In the genomic region with DNA sequence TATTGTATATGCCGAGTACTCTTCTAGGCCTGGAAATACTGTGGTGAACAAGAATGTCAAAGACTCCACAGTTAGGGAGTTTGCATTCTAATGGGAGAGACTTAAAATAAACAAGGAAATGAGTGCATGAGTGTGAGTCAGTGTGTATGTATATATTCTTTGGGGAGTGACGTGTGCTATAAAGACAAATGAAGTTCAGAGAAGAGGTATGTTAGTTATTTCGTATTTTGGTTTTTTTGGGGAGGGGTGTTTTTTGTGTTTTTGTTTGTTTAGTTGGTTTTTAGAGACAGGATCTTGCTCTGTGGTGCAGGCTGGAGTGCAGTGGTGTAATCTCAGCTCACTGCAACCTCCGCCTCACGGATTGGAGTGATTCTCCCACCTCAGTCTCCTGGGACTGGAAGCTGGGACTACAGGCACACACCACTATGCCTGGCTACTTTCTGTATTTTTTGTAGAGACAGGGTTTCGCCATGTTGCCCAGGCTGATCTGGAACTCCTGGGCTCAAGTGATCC, we compare ENCODE assay signal across 8 cellular contexts.
DNase-seq lines count a peak whose midpoint lies in the region; ATAC-seq and TF ChIP-seq lines count a peak whose summit lies in the region.
"Had no signal": no experiment of that assay in that cellular context is flagged by ENCODE, and none has a peak within 500 bp of the region (broad histone marks: within the 10 kb centered on the region; RNA-seq: fewer than 3 reads in every experiment).

No MANE protein-coding gene starts in this region.

- no peaks in the 10 kb centered on the region for H3K9me3 Mint-ChIP-seq in activated CD8-positive, alpha-beta memory T cell treated with anti-CD3 and anti-CD28 coated beads, Interleukin-2, amount 10 ng/mL, durations not matched to agents 7 days and 5 days (ENCODE audit: low read depth)

- CTCF ChIA-PET in activated CD8-positive, alpha-beta memory T cell treated with anti-CD3 and anti-CD28 coated beads, Interleukin-2, amount 10 ng/mL, durations not matched to agents 7 days and 5 days (lab: Charles Lee), result no interaction called here

- H3K9ac ChIP-seq in subcutaneous abdominal adipose tissue (ENCODE audit: low read length in 5 of 5), result no peak overlapping the region

- H3K4me1 ChIP-seq in subcutaneous abdominal adipose tissue (ENCODE audit: control insufficient read depth in 5 of 5, insufficient read depth in 5 of 5, low read length in 5 of 5), result peaks cover 3 to 49% (median 37%) of the 10 kb centered on the region in 5 donors

- no peak for TF ChIP-seq CTCF in foreskin fibroblast (IDR thresholded peaks at IDR 0.05; ENCODE audit: low read depth, low read length)

- DNase-seq in HCEC 1CT, result peak; percentile 98
- peak; percentile 84 to 90 for DNase-seq in foreskin fibroblast
- no peak for DNase-seq in NAMALWA (ENCODE audit: low spot score)
- DNase-seq in activated CD8-positive, alpha-beta memory T cell treated with anti-CD3 and anti-CD28 coated beads, Interleukin-2, amount 10 ng/mL, durations not matched to agents 7 days and 5 days, result no peak
- DNase-seq: NCI-H748 treated with DMSO at 0.1 percent for 48 hours had no signal

- H3K27ac Mint-ChIP-seq in activated CD8-positive, alpha-beta memory T cell treated with anti-CD3 and anti-CD28 coated beads, Interleukin-2, amount 10 ng/mL, durations not matched to agents 7 days and 5 days, result no peak overlapping the region

- H3K27ac ChIP-seq in subcutaneous abdominal adipose tissue (ENCODE audit: low read depth, low read length), result peak overlapping the region; percentile 65

- H3K4me3 Mint-ChIP-seq in activated CD8-positive, alpha-beta memory T cell treated with anti-CD3 and anti-CD28 coated beads, Interleukin-2, amount 10 ng/mL, durations not matched to agents 7 days and 5 days, result no peak overlapping the region

- peak; percentile 63 for ATAC-seq in SK-N-SH treated with all-trans-retinoic acid at 6 μM for 48 hours
- ATAC-seq in GM21423 (IDR thresholded peaks at IDR 0.05; ENCODE audit: unreplicated experiment), result no peak
- ATAC-seq in activated CD8-positive, alpha-beta memory T cell treated with anti-CD3 and anti-CD28 coated beads, Interleukin-2, amount 10 ng/mL, durations not matched to agents 7 days and 5 days, result no peak

- no peaks in the 10 kb centered on the region for H3K36me3 ChIP-seq in subcutaneous abdominal adipose tissue (ENCODE audit: control insufficient read depth in 5 of 5, insufficient read depth in 5 of 5, low read length in 5 of 5)

- H3K4me1 Mint-ChIP-seq in activated CD8-positive, alpha-beta memory T cell treated with anti-CD3 and anti-CD28 coated beads, Interleukin-2, amount 10 ng/mL, durations not matched to agents 7 days and 5 days, result no peaks in the 10 kb centered on the region

- H3K9me3 ChIP-seq in subcutaneous abdominal adipose tissue (ENCODE audit: control insufficient read depth in 5 of 5, low read length in 5 of 5), result no peaks in the 10 kb centered on the region

- H3K4me3 ChIP-seq in foreskin fibroblast (ENCODE audit: low read depth in 1 of 2, low read length in 2 of 2) (no peak overlapping the region), subcutaneous abdominal adipose tissue (ENCODE audit: low read depth in 1 of 5, low read length in 5 of 5) (no peak overlapping the region)

- H3K27me3 Mint-ChIP-seq in activated CD8-positive, alpha-beta memory T cell treated with anti-CD3 and anti-CD28 coated beads, Interleukin-2, amount 10 ng/mL, durations not matched to agents 7 days and 5 days, result peaks cover 15% of the 10 kb centered on the region

- H3K36me3 Mint-ChIP-seq in activated CD8-positive, alpha-beta memory T cell treated with anti-CD3 and anti-CD28 coated beads, Interleukin-2, amount 10 ng/mL, durations not matched to agents 7 days and 5 days, result no peaks in the 10 kb centered on the region

- no peaks in the 10 kb centered on the region for H3K27me3 ChIP-seq in subcutaneous abdominal adipose tissue (ENCODE audit: control insufficient read depth in 5 of 5, insufficient read depth in 4 of 5, low read length in 5 of 5)

TF ChIP-seq in SK-N-SH treated with all-trans-retinoic acid at 6 μM for 48 hours, 23 proteins besides CTCF, POLR2A, EP300 and RAD21 (continues in another document):
- no peak for TF ChIP-seq OSR1 (CRISPR knock-in tag; IDR thresholded peaks at IDR 0.05)
- TF ChIP-seq ESRRG (CRISPR knock-in tag; IDR thresholded peaks at IDR 0.05), result no peak
- no peak for TF ChIP-seq ARNTL (CRISPR knock-in tag; IDR thresholded peaks at IDR 0.05; ENCODE audit: borderline replicate concordance, low read depth)
- TF ChIP-seq GLIS3 (CRISPR knock-in tag; IDR thresholded peaks at IDR 0.05), result no peak
- TF ChIP-seq, protein P1, sequence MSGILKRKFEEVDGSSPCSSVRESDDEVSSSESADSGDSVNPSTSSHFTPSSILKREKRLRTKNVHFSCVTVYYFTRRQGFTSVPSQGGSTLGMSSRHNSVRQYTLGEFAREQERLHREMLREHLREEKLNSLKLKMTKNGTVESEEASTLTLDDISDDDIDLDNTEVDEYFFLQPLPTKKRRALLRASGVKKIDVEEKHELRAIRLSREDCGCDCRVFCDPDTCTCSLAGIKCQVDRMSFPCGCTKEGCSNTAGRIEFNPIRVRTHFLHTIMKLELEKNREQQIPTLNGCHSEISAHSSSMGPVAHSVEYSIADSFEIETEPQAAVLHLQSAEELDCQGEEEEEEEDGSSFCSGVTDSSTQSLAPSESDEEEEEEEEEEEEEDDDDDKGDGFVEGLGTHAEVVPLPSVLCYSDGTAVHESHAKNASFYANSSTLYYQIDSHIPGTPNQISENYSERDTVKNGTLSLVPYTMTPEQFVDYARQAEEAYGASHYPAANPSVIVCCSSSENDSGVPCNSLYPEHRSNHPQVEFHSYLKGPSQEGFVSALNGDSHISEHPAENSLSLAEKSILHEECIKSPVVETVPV (CRISPR knock-in tag; IDR thresholded peaks at IDR 0.05), result no peak
- TF ChIP-seq ZNF8 (CRISPR knock-in tag; IDR thresholded peaks at IDR 0.05), result no peak
- TF ChIP-seq TSHZ2 (CRISPR knock-in tag; IDR thresholded peaks at IDR 0.05), result no peak
- no peak for TF ChIP-seq ZNF70 (CRISPR knock-in tag; IDR thresholded peaks at IDR 0.05)
- TF ChIP-seq, protein P2, sequence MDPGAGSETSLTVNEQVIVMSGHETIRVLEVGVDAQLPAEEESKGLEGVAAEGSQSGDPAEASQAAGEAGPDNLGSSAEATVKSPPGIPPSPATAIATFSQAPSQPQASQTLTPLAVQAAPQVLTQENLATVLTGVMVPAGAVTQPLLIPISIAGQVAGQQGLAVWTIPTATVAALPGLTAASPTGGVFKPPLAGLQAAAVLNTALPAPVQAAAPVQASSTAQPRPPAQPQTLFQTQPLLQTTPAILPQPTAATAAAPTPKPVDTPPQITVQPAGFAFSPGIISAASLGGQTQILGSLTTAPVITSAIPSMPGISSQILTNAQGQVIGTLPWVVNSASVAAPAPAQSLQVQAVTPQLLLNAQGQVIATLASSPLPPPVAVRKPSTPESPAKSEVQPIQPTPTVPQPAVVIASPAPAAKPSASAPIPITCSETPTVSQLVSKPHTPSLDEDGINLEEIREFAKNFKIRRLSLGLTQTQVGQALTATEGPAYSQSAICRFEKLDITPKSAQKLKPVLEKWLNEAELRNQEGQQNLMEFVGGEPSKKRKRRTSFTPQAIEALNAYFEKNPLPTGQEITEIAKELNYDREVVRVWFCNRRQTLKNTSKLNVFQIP (CRISPR knock-in tag; IDR thresholded peaks at IDR 0.05; ENCODE audit: borderline replicate concordance, low read depth), result no peak
- TF ChIP-seq ISL1 (CRISPR knock-in tag; IDR thresholded peaks at IDR 0.05), result no peak
- TF ChIP-seq SNAI2 (CRISPR knock-in tag; IDR thresholded peaks at IDR 0.05), result no peak
- TF ChIP-seq ZC3H10 (CRISPR knock-in tag; IDR thresholded peaks at IDR 0.05), result no peak
- no peak for TF ChIP-seq ZFP3 (CRISPR knock-in tag; IDR thresholded peaks at IDR 0.05)
- TF ChIP-seq, protein P3, sequence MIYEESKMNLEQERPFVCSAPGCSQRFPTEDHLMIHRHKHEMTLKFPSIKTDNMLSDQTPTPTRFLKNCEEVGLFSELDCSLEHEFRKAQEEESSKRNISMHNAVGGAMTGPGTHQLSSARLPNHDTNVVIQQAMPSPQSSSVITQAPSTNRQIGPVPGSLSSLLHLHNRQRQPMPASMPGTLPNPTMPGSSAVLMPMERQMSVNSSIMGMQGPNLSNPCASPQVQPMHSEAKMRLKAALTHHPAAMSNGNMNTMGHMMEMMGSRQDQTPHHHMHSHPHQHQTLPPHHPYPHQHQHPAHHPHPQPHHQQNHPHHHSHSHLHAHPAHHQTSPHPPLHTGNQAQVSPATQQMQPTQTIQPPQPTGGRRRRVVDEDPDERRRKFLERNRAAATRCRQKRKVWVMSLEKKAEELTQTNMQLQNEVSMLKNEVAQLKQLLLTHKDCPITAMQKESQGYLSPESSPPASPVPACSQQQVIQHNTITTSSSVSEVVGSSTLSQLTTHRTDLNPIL (CRISPR knock-in tag; IDR thresholded peaks at IDR 0.05; ENCODE audit: low read depth), result no peak
- no peak for TF ChIP-seq TCF4 (CRISPR knock-in tag; IDR thresholded peaks at IDR 0.05; ENCODE audit: borderline replicate concordance)
- TF ChIP-seq ZNF565 (CRISPR knock-in tag; conservative IDR thresholded peaks at IDR 0.05; ENCODE audit: low read depth), result no peak

Comparison
In these comparisons a context has a peak if more than half of its experiments do, and no peak if none do; other contexts are left out.
1. DNase-seq: peak in HCEC 1CT (single experiment) and foreskin fibroblast (2 of 2); none in NAMALWA (single experiment) and activated CD8-positive, alpha-beta memory T cell treated with anti-CD3 and anti-CD28 coated beads, Interleukin-2, amount 10 ng/mL, durations not matched to agents 7 days and 5 days (single experiment).